Comparison of ENCODE assay signal across 1 cellular context in the genomic region with DNA sequence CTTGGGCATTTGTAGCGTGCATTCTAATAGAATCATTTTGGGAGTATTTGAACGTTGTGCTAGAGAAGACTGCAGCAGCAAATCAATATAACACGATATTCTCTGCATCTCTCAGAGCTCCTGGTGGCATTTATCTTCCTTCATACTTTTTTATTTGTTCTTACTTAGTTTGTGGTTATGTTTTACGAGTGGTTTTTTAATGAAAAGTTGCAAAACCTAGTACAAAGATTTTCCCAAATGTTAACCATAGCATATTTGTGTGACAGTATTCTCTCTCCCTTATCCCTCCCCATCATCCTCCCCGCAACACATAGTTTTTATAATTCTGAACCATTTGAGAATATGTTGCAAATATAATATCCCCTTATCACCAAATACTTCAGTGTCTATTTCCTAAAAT.
TF ChIP-seq lines count a peak whose summit lies in the region.

No MANE protein-coding gene starts in this region.

TF ChIP-seq in GM12878, 131 proteins besides CTCF, POLR2A, EP300 and RAD21:
- no peak for TF ChIP-seq POLR2AphosphoS2 (IDR thresholded peaks at IDR 0.05; ENCODE audit: low read depth, low read length)
- no peak for TF ChIP-seq NR2C2 (IDR thresholded peaks at IDR 0.05; ENCODE audit: borderline replicate concordance, control insufficient read depth, insufficient read length, low read depth)
- TF ChIP-seq POU2F2 (IDR thresholded peaks at IDR 0.05; ENCODE audit: borderline replicate concordance, low read depth, low read length): no peak
- TF ChIP-seq TCF7 (IDR thresholded peaks at IDR 0.05; ENCODE audit: borderline replicate concordance): no peak
- TF ChIP-seq, protein P1, sequence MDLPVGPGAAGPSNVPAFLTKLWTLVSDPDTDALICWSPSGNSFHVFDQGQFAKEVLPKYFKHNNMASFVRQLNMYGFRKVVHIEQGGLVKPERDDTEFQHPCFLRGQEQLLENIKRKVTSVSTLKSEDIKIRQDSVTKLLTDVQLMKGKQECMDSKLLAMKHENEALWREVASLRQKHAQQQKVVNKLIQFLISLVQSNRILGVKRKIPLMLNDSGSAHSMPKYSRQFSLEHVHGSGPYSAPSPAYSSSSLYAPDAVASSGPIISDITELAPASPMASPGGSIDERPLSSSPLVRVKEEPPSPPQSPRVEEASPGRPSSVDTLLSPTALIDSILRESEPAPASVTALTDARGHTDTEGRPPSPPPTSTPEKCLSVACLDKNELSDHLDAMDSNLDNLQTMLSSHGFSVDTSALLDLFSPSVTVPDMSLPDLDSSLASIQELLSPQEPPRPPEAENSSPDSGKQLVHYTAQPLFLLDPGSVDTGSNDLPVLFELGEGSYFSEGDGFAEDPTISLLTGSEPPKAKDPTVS (IDR thresholded peaks at IDR 0.05; ENCODE audit: low read depth, low read length): no peak
- TF ChIP-seq, protein P2, sequence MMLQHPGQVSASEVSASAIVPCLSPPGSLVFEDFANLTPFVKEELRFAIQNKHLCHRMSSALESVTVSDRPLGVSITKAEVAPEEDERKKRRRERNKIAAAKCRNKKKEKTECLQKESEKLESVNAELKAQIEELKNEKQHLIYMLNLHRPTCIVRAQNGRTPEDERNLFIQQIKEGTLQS (IDR thresholded peaks at IDR 0.05; ENCODE audit: borderline replicate concordance, extremely low read depth, low read depth, low read length): no peak
- TF ChIP-seq RFX5 (IDR thresholded peaks at IDR 0.05; ENCODE audit: low read depth, low read length): no peak
- TF ChIP-seq MEF2B (IDR thresholded peaks at IDR 0.05; ENCODE audit: partially characterized antibody, poor library complexity, severe bottlenecking): no peak
- TF ChIP-seq ZNF274 (IDR thresholded peaks at IDR 0.05; ENCODE audit: insufficient read depth, insufficient read length): no peak
- TF ChIP-seq SIN3A (IDR thresholded peaks at IDR 0.05; ENCODE audit: low read depth, low read length): no peak
- TF ChIP-seq, protein P3, sequence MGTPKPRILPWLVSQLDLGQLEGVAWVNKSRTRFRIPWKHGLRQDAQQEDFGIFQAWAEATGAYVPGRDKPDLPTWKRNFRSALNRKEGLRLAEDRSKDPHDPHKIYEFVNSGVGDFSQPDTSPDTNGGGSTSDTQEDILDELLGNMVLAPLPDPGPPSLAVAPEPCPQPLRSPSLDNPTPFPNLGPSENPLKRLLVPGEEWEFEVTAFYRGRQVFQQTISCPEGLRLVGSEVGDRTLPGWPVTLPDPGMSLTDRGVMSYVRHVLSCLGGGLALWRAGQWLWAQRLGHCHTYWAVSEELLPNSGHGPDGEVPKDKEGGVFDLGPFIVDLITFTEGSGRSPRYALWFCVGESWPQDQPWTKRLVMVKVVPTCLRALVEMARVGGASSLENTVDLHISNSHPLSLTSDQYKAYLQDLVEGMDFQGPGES (IDR thresholded peaks at IDR 0.05): no peak
- no peak for TF ChIP-seq BACH1 (IDR thresholded peaks at IDR 0.05; ENCODE audit: borderline replicate concordance)
- TF ChIP-seq RAD51 (IDR thresholded peaks at IDR 0.05): no peak
- TF ChIP-seq, protein P4, sequence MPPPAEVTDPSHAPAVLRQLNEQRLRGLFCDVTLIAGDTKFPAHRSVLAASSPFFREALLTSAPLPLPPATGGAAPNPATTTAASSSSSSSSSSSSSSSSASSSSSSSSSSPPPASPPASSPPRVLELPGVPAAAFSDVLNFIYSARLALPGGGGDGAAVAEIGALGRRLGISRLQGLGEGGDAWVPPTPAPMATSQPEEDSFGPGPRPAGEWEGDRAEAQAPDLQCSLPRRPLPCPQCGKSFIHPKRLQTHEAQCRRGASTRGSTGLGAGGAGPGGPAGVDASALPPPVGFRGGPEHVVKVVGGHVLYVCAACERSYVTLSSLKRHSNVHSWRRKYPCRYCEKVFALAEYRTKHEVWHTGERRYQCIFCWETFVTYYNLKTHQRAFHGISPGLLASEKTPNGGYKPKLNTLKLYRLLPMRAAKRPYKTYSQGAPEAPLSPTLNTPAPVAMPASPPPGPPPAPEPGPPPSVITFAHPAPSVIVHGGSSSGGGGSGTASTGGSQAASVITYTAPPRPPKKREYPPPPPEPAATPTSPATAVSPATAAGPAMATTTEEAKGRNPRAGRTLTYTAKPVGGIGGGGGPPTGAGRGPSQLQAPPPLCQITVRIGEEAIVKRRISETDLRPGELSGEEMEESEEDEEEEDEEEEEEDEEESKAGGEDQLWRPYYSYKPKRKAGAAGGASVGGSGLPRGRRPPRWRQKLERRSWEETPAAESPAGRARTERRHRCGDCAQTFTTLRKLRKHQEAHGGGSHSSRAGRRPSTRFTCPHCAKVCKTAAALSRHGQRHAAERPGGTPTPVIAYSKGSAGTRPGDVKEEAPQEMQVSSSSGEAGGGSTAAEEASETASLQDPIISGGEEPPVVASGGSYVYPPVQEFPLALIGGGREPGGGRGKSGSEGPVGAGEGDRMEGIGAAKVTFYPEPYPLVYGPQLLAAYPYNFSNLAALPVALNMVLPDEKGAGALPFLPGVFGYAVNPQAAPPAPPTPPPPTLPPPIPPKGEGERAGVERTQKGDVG (CRISPR knock-in tag; IDR thresholded peaks at IDR 0.05): no peak
